In the genomic region with DNA sequence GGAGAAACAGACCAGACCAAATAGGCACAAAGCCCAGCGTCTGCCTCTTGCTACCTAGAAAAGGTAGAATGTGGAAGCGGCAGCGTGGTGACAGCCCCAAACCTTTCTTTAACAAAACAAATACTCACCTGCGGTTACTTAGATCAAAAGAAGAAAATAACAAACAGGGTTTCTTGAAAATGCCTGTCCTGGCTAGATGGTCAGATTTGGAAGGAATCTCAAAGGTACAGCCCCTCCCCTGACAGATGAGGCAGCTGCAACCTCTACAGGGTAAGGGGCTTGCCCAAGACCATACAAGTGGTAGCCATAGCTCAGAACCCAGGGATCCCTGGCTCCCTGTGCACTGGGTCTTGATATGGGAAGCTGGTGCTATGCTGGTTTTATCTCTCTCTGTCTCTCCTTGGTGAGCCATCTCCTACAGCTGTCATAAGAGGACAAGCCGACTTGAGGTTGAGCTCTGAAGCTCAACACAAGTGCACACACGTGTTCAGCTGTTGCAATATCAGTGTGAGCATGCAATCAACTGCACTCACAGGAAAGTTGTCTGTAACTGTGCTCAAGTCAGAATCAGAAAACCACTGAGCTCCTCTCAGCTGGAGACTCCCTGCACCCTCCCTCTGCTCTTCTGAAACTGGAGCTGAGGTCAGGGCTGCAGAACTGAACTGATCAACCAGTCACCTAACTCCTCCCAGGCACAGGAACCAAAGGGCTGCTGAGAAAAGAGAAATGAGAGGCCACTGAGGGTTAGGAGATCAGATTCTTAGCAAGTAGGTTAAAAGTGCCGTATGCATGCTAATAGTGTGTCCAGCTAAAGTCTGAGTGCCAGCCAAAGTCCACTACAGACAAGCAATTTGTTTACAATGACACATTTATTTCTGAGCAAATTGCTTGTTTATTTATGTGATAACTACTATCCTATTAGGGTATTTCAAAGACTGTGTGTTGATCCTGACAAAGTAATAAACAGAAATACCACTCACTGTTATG, we compare ENCODE assay signal across 8 cellular contexts. TPM values are rescaled to one million over a fixed set of nuclear protein-coding genes. Genes with fewer than 3 reads are reported as not detected.
DNase-seq lines count a peak whose midpoint lies in the region; ATAC-seq and TF ChIP-seq lines count a peak whose summit lies in the region.

No MANE protein-coding gene starts in this region.

- peak; percentile 57 to 63 for DNase-seq in cardiac muscle cell (ENCODE audit: low read depth in 1 of 2, low spot score in 1 of 2)
- DNase-seq in left ventricle myocardium superior: no peak
- peak; percentile 57 for DNase-seq in SK-MEL-5 (ENCODE audit: low read depth, low spot score)
- DNase-seq in fibroblast of peridontal ligament (ENCODE audit: extremely low read depth): peak; percentile 67
- no peak for DNase-seq in type B pancreatic cell (ENCODE audit: extremely low spot score, unreplicated experiment)
- DNase-seq in NCI-H1105 treated with DMSO at 0.1 percent for 48 hours (lab: John Stamatoyannopoulos, UW): no peak
- no peak for DNase-seq in H9

- H3K4me1 Mint-ChIP-seq in type B pancreatic cell (ENCODE audit: unreplicated experiment): peaks cover 29% of the 10 kb centered on the region
- peaks cover 9 to 13% of the 10 kb centered on the region in 2 experiments for H3K4me1 Mint-ChIP-seq in H9

- WGBS in H9 (ENCODE audit: extremely low coverage, insufficient read length, low lambda C conversion rate): no CpG with 5 or more reads among the region's 7 CpGs

- no peaks in the 10 kb centered on the region for H4K20me1 ChIP-seq in H9 (ENCODE audit: control insufficient read depth, insufficient read depth, insufficient read length)

- H3K14ac ChIP-seq in H9 (ENCODE audit: insufficient read depth, low read length): no peak overlapping the region

- H2AK5ac ChIP-seq in H9 (ENCODE audit: insufficient read length, low read length): no peak overlapping the region

- peak overlapping the region; percentile 68 for H3K4me3 Mint-ChIP-seq in type B pancreatic cell
- no peak overlapping the region for H3K4me3 Mint-ChIP-seq in H9

- H3K4me2 ChIP-seq in H9 (ENCODE audit: insufficient read depth, insufficient read length, low read length): no peak overlapping the region

- no peaks in the 10 kb centered on the region for H3K9me3 Mint-ChIP-seq in type B pancreatic cell
- no peaks in the 10 kb centered on the region for H3K9me3 Mint-ChIP-seq in H9

- H3K4me1 ChIP-seq in cardiac muscle cell (ENCODE audit: low read depth): peaks cover 14% of the 10 kb centered on the region
- H3K4me1 ChIP-seq in H9 (ENCODE audit: insufficient read depth, low read length): no peaks in the 10 kb centered on the region

- no peak overlapping the region for H3K18ac ChIP-seq in H9 (ENCODE audit: insufficient read length, low read depth, low read length)

- H3K23me2 ChIP-seq in H9 (ENCODE audit: insufficient read length, low read depth, low read length, poor library complexity, severe bottlenecking): no peaks in the 10 kb centered on the region

- TF ChIP-seq CTCF in cardiac muscle cell (IDR thresholded peaks at IDR 0.05; ENCODE audit: low read depth, low read length) (no peak), type B pancreatic cell (conservative IDR thresholded peaks at IDR 0.05) (no peak), H9 (conservative IDR thresholded peaks at IDR 0.05) (no peak)

- no peak overlapping the region for H2AFZ ChIP-seq in H9 (ENCODE audit: low read length)

- H3K23ac ChIP-seq in H9 (ENCODE audit: insufficient read length, low read depth, low read length): no peak overlapping the region

- H2BK15ac ChIP-seq in H9 (ENCODE audit: low read depth, low read length): no peak overlapping the region

- no peaks in the 10 kb centered on the region for H3K36me3 ChIP-seq in cardiac muscle cell

- H3K79me2 ChIP-seq in H9 (ENCODE audit: insufficient read depth, low read length): no peaks in the 10 kb centered on the region

- intact Hi-C loops in left ventricle myocardium superior (cut with micrococcal nuclease): no loop called here

- H2BK120ac ChIP-seq in H9 (ENCODE audit: low read depth, low read length, poor library complexity, severe bottlenecking): no peak overlapping the region

- H2BK20ac ChIP-seq in H9 (ENCODE audit: low read depth, low read length, poor library complexity, severe bottlenecking): no peak overlapping the region

- H3K27me3 Mint-ChIP-seq in type B pancreatic cell (peaks cover 5% of the 10 kb centered on the region), H9 (ENCODE audit: low read depth) (peaks cover 35% of the 10 kb centered on the region)

- no peak overlapping the region for H4K8ac ChIP-seq in H9 (replicated peaks; ENCODE audit: insufficient read length, low read depth, low read length)

- H2BK5ac ChIP-seq in H9 (ENCODE audit: insufficient read length, low read length): no peak overlapping the region

- H4K91ac ChIP-seq in H9 (ENCODE audit: insufficient read length, low read depth, low read length): no peak overlapping the region

- H3K36me3 Mint-ChIP-seq in type B pancreatic cell: no peaks in the 10 kb centered on the region
- no peaks in the 10 kb centered on the region for H3K36me3 Mint-ChIP-seq in H9 (ENCODE audit: insufficient read depth in 1 of 3, low read depth in 3 of 3)

- no peak overlapping the region for H3K4ac ChIP-seq in H9 (ENCODE audit: low read depth, low read length)

- H3K27ac Mint-ChIP-seq in type B pancreatic cell (peak overlapping the region; percentile 80), H9 (peak overlapping the region in 1 of 3 experiments; percentile 92; a peak in 2 of 7 replicates)

- H2BK12ac ChIP-seq in H9 (ENCODE audit: insufficient read length, low read depth, low read length): no peak overlapping the region

- H3K27ac ChIP-seq in cardiac muscle cell: peak overlapping the region; percentile 14
- no peak overlapping the region for H3K27ac ChIP-seq in H9 (ENCODE audit: insufficient read length, low read depth, low read length)

- H3K79me1 ChIP-seq in H9 (ENCODE audit: insufficient read depth, low read depth, low read length, poor library complexity, severe bottlenecking): no peaks in the 10 kb centered on the region

- H3K9me3 ChIP-seq in cardiac muscle cell (ENCODE audit: low read depth): no peaks in the 10 kb centered on the region
- H3K9me3 ChIP-seq in H9 (ENCODE audit: control insufficient read depth, low read depth, low read length): no peaks in the 10 kb centered on the region

- H3K9ac ChIP-seq in H9 (ENCODE audit: extremely low read depth, insufficient read length, low read length): no peak overlapping the region

- H4K5ac ChIP-seq in H9 (ENCODE audit: insufficient read length, low read depth, low read length): no peak overlapping the region

- H3T11ph ChIP-seq in H9 (ENCODE audit: low read length): no peak overlapping the region

- H3K27me3 ChIP-seq in cardiac muscle cell: no peaks in the 10 kb centered on the region
- H3K27me3 ChIP-seq in H9 (ENCODE audit: insufficient read depth, low read length): peaks cover 4% of the 10 kb centered on the region; the same call in 1 of the 2 replicates

- H3K4me3 ChIP-seq in cardiac muscle cell: no peak overlapping the region

- H3K56ac ChIP-seq in H9 (ENCODE audit: insufficient read length, low read depth, low read length): no peak overlapping the region

- in situ Hi-C loops in SK-MEL-5 (cut with HindIII; ENCODE audit: low pct_unique_long_range_greater_than_20kb, low sequenced_read_pairs): no loop called here

- ATAC-seq in left ventricle myocardium superior (no peak), HG03060 (IDR thresholded peaks at IDR 0.05; ENCODE audit: low read depth, unreplicated experiment) (peak; percentile 90)

RNA-seq across cellular contexts. Expression of gene RNF157, which starts 6.1 kb away (rescaled TPM):
- total RNA-seq in cardiac muscle cell (11.4 and 15.0 TPM in 2 replicates), left ventricle myocardium superior (18.0 TPM), type B pancreatic cell (ENCODE audit: low replicate concordance) (5.4 and 27.0 TPM in 2 replicates), H9 (2021) (7.7 and 9.9 TPM in 2 replicates)
- polyA plus RNA-seq in cardiac muscle cell: 11.0 and 15.2 TPM in 2 replicates
- 28.1 and 33.9 TPM in 2 replicates for total RNA-seq in SK-MEL-5 (2014; rRNA removed; shearing (Covaris generic))
- 55.3 and 76.3 TPM in 2 replicates for polyA plus RNA-seq in SK-MEL-5 (2015; cell fraction: cytosol; rRNA removed)
- polyA plus RNA-seq in SK-MEL-5 (2015; cell fraction: nucleus; rRNA removed): 30.9 and 49.5 TPM in 2 replicates

RNA-seq across cellular contexts. Expression of gene UBALD2, which starts 18.8 kb away (rescaled TPM):
- total RNA-seq in cardiac muscle cell (13.5 and 23.2 TPM in 2 replicates), left ventricle myocardium superior (35.4 TPM), type B pancreatic cell (ENCODE audit: low replicate concordance) (46.9 and 53.1 TPM in 2 replicates), H9 (2021) (25.8 and 26.7 TPM in 2 replicates)
- polyA plus RNA-seq in cardiac muscle cell: 13.2 and 19.6 TPM in 2 replicates
- 45.0 and 54.5 TPM in 2 replicates for total RNA-seq in SK-MEL-5 (2014; rRNA removed; shearing (Covaris generic))
- polyA plus RNA-seq in SK-MEL-5 (2015; cell fraction: cytosol; rRNA removed): 166 and 169 TPM in 2 replicates
- 91.4 and 94.6 TPM in 2 replicates for polyA plus RNA-seq in SK-MEL-5 (2015; cell fraction: nucleus; rRNA removed)

Comparison
In these comparisons a context has a peak if more than half of its experiments do, and no peak if none do; other contexts are left out.
1. DNase-seq: peak in cardiac muscle cell (2 of 2), SK-MEL-5 (single experiment) and fibroblast of peridontal ligament (single experiment); none in left ventricle myocardium superior (single experiment), type B pancreatic cell (single experiment), NCI-H1105 treated with DMSO at 0.1 percent for 48 hours (single experiment) and H9 (single experiment).